In the genomic region with DNA sequence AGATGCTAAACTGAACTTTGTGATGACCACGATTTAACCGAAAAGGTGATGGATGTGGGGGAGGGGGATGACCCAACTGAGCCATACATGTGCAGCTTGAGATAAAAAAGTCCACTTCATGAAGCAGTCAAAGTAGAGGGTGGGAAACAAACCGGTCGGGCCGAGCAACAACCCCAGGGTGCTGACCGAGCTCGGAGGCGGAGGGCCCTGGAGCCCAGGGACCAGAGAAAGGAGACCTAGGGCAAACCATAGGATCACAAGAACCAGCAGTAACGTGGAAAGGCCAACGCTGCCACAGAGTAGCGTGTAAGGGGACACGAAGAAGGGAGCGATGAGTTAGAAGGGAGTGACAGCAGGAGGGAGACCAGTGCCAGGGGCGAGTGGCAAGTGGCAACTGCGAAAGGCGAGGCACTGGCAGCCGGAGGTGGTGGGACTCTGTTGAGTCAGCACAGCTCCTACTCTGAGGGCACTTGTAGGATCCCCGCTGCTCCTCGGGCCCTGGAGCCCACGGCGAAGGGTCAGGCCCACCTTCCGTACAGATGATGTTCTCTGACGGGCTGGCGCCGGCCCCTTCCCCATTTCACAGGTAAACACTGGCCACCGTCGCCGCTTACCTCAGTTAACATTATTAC, we compare ENCODE assay signal across 8 cellular contexts.
A peak's percentile ranks its signal among the peaks of the same experiment; 100 is the strongest.
DNase-seq lines count a peak whose midpoint lies in the region; ATAC-seq lines count a peak whose summit lies in the region.

No MANE protein-coding gene starts in this region.

- peak overlapping the region; percentile 89 for H3K4me3 ChIP-seq in endocrine pancreas (ENCODE audit: control insufficient read depth, insufficient read depth, low read length)

- H3K27me3 ChIP-seq in endocrine pancreas (ENCODE audit: control insufficient read depth, insufficient read depth, low read length), result no peaks in the 10 kb centered on the region

- ATAC-seq in HG02970 (IDR thresholded peaks at IDR 0.05; ENCODE audit: low FRiP score, unreplicated experiment), result peak; percentile 28

- H3K36me3 ChIP-seq in endocrine pancreas (ENCODE audit: control insufficient read depth, insufficient read depth, low read length), result no peaks in the 10 kb centered on the region

- peaks cover 33% of the 10 kb centered on the region for H3K4me1 ChIP-seq in endocrine pancreas (ENCODE audit: control insufficient read depth, insufficient read depth, low read length)

- H3K9me3 ChIP-seq in endocrine pancreas (ENCODE audit: control insufficient read depth, low read length), result no peaks in the 10 kb centered on the region

- DNase-seq in SIG-M5 treated with dmso at 0.1 percent for 504 hours (lab: John Stamatoyannopoulos, UW; ENCODE audit: unreplicated experiment) (peak; percentile 12), SIG-M5 (lab: John Stamatoyannopoulos, UW) (no peak), NCI-H2196 treated with DMSO at 0.1 percent for 48 hours (lab: John Stamatoyannopoulos, UW; ENCODE audit: unreplicated experiment) (peak; percentile 29), midbrain (lab: John Stamatoyannopoulos, UW) (peak; percentile 68)
- DNase-seq in activated CD8-positive, alpha-beta memory T cell treated with anti-CD3 and anti-CD28 coated beads for 48 hours (ENCODE audit: low read depth in 2 of 3, low spot score in 2 of 3), result peak; percentile 15 to 40 (median 25)
- DNase-seq in stimulated activated CD8-positive, alpha-beta memory T cell treated with anti-CD3 and anti-CD28 coated beads, Interleukin-7, amount 100 ng/mL, for 1 hour (ENCODE audit: low read depth in 2 of 2), result peak; percentile 9 to 21

- peak overlapping the region; percentile 99 for H3K9ac ChIP-seq in endocrine pancreas (ENCODE audit: control insufficient read depth, insufficient read depth, low read length)
